ENCODE assay signal across 9 cellular contexts in the genomic region with DNA sequence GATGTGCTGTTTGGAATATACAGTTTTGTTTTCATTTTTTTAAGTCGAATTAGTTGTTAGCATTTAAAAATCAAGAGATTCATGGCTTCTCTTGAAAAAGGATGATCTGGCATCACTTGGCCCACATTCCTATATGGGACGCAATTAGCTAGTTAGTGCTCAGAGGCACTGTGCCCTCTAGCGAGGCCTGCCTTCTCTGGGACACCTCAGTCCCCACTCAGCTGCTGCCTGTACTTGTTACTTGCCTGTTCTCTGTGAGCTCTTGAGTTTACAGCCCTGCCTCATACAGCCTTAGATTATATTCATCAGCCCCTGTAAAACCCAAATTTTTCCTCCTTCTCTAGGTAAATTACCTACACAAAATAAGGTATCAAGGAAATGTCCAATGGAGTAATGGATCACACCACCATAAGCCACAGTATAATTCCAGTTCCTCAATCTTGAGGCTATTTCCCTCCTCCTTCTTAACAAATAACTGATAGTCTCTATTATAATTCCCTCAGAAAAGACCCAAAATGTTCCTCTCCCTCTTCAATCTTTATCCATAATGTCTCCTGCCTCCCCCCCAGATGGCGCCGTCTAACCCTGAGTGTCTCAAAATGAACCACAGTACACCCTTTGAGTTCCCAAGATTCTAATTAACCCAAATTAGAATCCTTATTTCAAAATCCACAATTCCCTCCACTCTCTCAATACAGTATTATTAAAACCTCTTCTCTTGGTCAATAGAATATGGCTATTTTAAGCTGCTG. TPM values are rescaled to one million over a fixed set of nuclear protein-coding genes. Genes with fewer than 3 reads are reported as not detected.
A peak's percentile ranks its signal among the peaks of the same experiment; 100 is the strongest.
DNase-seq lines count a peak whose midpoint lies in the region; ATAC-seq, FAIRE-seq and TF ChIP-seq lines count a peak whose summit lies in the region.
"Had no signal": no experiment of that assay in that cellular context is flagged by ENCODE, and none has a peak within 500 bp of the region (broad histone marks: within the 10 kb centered on the region; RNA-seq: fewer than 3 reads in every experiment).

No MANE protein-coding gene starts in this region.

- H3F3A ChIP-seq in OCI-LY1 (ENCODE audit: insufficient read depth, low read length) = no peaks in the 10 kb centered on the region

- H3K36me3 ChIP-seq in OCI-LY1 (ENCODE audit: insufficient read depth, low read length) (peaks cover 39% of the 10 kb centered on the region), mucosa of stomach (ENCODE audit: control insufficient read depth, insufficient read depth, low read length) (no peaks in the 10 kb centered on the region)

- peak; percentile 54 to 58; a peak in 4 of 5 replicates for TF ChIP-seq RAD21 in A549 (conservative IDR thresholded peaks at IDR 0.05 in 1 of 2, IDR thresholded peaks at IDR 0.05 in 1 of 2)

- peak overlapping the region; percentile 66 for H3K4me2 ChIP-seq in A549
- H3K4me2 ChIP-seq in OCI-LY1 (ENCODE audit: low read length) = peak overlapping the region; percentile 99

- no peaks in the 10 kb centered on the region for H3K9me3 ChIP-seq in A549
- no peaks in the 10 kb centered on the region for H3K9me3 ChIP-seq in OCI-LY1 (ENCODE audit: low read length)
- no peaks in the 10 kb centered on the region for H3K9me3 ChIP-seq in mucosa of stomach (ENCODE audit: control insufficient read depth, low read length)
- H3K9me3 ChIP-seq: HAP-1 had no signal

- H3K27me3 ChIP-seq in OCI-LY1 (ENCODE audit: insufficient read depth, low read length) (no peaks in the 10 kb centered on the region), mucosa of stomach (ENCODE audit: control insufficient read depth, insufficient read depth, low read length) (no peaks in the 10 kb centered on the region)

- H2AFZ ChIP-seq in OCI-LY1 (ENCODE audit: low read length) = no peak overlapping the region

- TF ChIP-seq CTCF in A549 (IDR thresholded peaks at IDR 0.05) (peak; percentile 60), GM10266 (IDR thresholded peaks at IDR 0.05; ENCODE audit: control insufficient read depth, insufficient read depth, low read depth, missing control alignments) (peak; percentile 75), OCI-LY1 (IDR thresholded peaks at IDR 0.05; ENCODE audit: low read length) (peak; percentile 59), GM20000 (IDR thresholded peaks at IDR 0.05; ENCODE audit: extremely low read depth, missing control alignments) (no peak)

- H4K20me1 ChIP-seq in OCI-LY1 (ENCODE audit: insufficient read depth, low read length) = no peaks in the 10 kb centered on the region

- CTCF ChIA-PET in A549 (lab: Yijun Ruan, JAX) = interaction anchor here (0.7 to 2.1 kb wide), 16 partner anchors 10 to 489 kb away, joined by 3 to 11 read pairs (median 4); no protein-coding TSS in a partner anchor

- H3K9me2 ChIP-seq in OCI-LY1 (ENCODE audit: low read depth, low read length) = no peaks in the 10 kb centered on the region

- H3K4me1 ChIP-seq in A549 (peaks cover 5% of the 10 kb centered on the region; the same call in 2 of the 3 replicates), OCI-LY1 (ENCODE audit: insufficient read depth, low read length, severe bottlenecking) (peaks cover 57% of the 10 kb centered on the region), mucosa of stomach (ENCODE audit: control insufficient read depth, insufficient read depth, low read length) (peaks cover 8% of the 10 kb centered on the region)

- FAIRE-seq in A549 (lab: Jason Lieb, UNC) = no peak

- peak overlapping the region; percentile 91 for H3K9ac ChIP-seq in OCI-LY1 (ENCODE audit: low read length)
- peak overlapping the region; percentile 13 for H3K9ac ChIP-seq in mucosa of stomach (ENCODE audit: low read length)

- peak overlapping the region; percentile 52 to 85; a peak in 3 of 6 replicates for H3K27ac ChIP-seq in A549
- H3K27ac ChIP-seq in OCI-LY1 (ENCODE audit: low read depth, low read length, poor library complexity, severe bottlenecking) = peak overlapping the region; percentile 92

- DNase-seq in A549 (ENCODE audit: low read depth in 1 of 2, low spot score in 1 of 2) (peak; percentile 30 to 35), GM10266 (ENCODE audit: extremely low spot score) (peak; percentile 57), amniotic stem cell (lab: John Stamatoyannopoulos, UW) (peak; percentile 25), GM20000 (ENCODE audit: low spot score) (no peak)

- peaks cover 53% of the 10 kb centered on the region for H3K79me2 ChIP-seq in OCI-LY1 (ENCODE audit: insufficient read depth, low read length)

- peak overlapping the region; percentile 88; the same call in 2 of the 3 replicates for H3K4me3 ChIP-seq in A549
- H3K4me3 ChIP-seq in OCI-LY1 (ENCODE audit: low read depth, low read length, poor library complexity, severe bottlenecking) = peak overlapping the region; percentile 90
- H3K4me3 ChIP-seq in mucosa of stomach (ENCODE audit: low read length) = no peak overlapping the region

- POLR2A ChIA-PET in A549 (lab: Yijun Ruan, JAX) = interaction anchor here (1.4 kb wide), 1 partner anchor 80 kb away, joined by 4 read pairs; no protein-coding TSS in a partner anchor

- TF ChIP-seq EP300 in A549 (IDR thresholded peaks at IDR 0.05) = no peak

- 46% methylated on average over 5 of the region's 5 CpGs for WGBS in A549 (ENCODE audit: missing lambda C conversion rate)

- TF ChIP-seq POLR2A in A549 (IDR thresholded peaks at IDR 0.05; ENCODE audit: low read length) = no peak

- ATAC-seq in A549 (peak in 1 of 2 experiments; percentile 48; a peak in 1 of 6 replicates), HG02981 (IDR thresholded peaks at IDR 0.05; ENCODE audit: unreplicated experiment) (no peak), HG03439 (IDR thresholded peaks at IDR 0.05; ENCODE audit: unreplicated experiment) (no peak)

TF ChIP-seq in A549, 52 proteins besides CTCF, POLR2A, EP300 and RAD21:
- TF ChIP-seq ZNF302 (CRISPR knock-in tag; IDR thresholded peaks at IDR 0.05) (no peak), ZFP36 (IDR thresholded peaks at IDR 0.05; ENCODE audit: borderline replicate concordance, partially characterized antibody) (no peak), SMC3 (IDR thresholded peaks at IDR 0.05) (peak; percentile 56), ZSCAN20 (CRISPR knock-in tag; IDR thresholded peaks at IDR 0.05) (no peak)
- TF ChIP-seq, protein P1, sequence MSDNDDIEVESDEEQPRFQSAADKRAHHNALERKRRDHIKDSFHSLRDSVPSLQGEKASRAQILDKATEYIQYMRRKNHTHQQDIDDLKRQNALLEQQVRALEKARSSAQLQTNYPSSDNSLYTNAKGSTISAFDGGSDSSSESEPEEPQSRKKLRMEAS (IDR thresholded peaks at IDR 0.05) = no peak

RNA-seq across cellular contexts. Expression of a gene that starts 2.7 kb away (rescaled TPM):
- polyA plus RNA-seq in A549 (2011; rRNA removed) (12.2 and 13.5 TPM in 2 replicates), A549 (2017; fragmentation: RNase III; extraction: RNeasy Plus Mini Kit Qiagen cat#74134 plus additional on column Dnase treatment) (5.7 to 6.3 TPM (median 5.7 TPM) in 3 replicates)
- polyA plus RNA-seq in A549 (2012; cell fraction: cytosol; rRNA removed) = 1.7 and 2.1 TPM in 2 replicates
- polyA plus RNA-seq in A549 (2012; cell fraction: nucleus; rRNA removed) = 0.90 and 1.2 TPM in 2 replicates
- 32.5 and 54.8 TPM in 2 replicates for polyA minus RNA-seq in A549 (2011; rRNA and poly(A)+ RNA removed)
